ENCODE assay signal across 1 cellular context in genomic region chr3:13544951-13545651, GRCh38.
TF ChIP-seq lines count a peak whose summit lies in the region.

No MANE protein-coding gene starts in this region.

TF ChIP-seq in IMR-90, 13 proteins besides CTCF, POLR2A, EP300 and RAD21:
- TF ChIP-seq USF2 (IDR thresholded peaks at IDR 0.05; ENCODE audit: low read depth, low read length) (no peak), ELK1 (IDR thresholded peaks at IDR 0.05; ENCODE audit: borderline replicate concordance, low read depth, low read length) (no peak), BHLHE40 (IDR thresholded peaks at IDR 0.05; ENCODE audit: low read depth, low read length) (no peak), MAFK (IDR thresholded peaks at IDR 0.05; ENCODE audit: low read depth, low read length) (no peak), CHD1 (IDR thresholded peaks at IDR 0.05; ENCODE audit: low read depth, low read length) (no peak), MXI1 (IDR thresholded peaks at IDR 0.05; ENCODE audit: borderline replicate concordance, low read depth, low read length) (no peak), FOS (IDR thresholded peaks at IDR 0.05; ENCODE audit: low read depth, low read length) (no peak), SMC3 (IDR thresholded peaks at IDR 0.05; ENCODE audit: low read depth, low read length) (no peak)
